ENCODE assay signal across 1 cellular context in the genomic region with DNA sequence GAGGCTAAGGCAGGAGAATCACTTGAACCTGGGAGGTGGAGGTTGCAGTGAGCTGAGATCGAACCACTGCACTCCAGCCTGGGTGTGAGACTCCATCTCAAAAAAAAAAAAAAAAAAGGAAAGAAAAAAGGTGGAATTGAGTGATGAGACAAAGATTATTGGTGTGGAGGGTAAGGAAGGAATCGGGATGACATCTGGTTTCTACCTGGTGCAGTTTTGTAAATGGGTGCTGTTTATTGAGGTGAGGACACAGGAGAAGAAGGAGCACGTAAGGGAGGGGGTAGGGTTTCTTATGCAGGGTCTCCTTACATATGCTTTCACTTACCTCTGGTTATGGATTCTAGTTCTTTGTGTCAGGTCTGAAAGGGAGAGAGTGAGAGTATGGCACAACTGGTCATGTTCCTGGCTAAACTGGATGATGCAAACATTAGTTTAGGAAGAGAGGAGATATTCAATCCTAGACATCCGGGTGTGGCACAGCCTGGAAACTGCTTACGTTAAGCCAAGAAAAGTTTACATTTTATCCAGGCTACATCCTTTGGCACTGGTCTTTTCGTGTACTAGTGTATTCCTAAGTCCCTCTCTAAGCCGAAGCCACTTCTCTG.
TF ChIP-seq lines count a peak whose summit lies in the region.

No MANE protein-coding gene starts in this region.

TF ChIP-seq in IMR-90, 13 proteins besides CTCF, POLR2A, EP300 and RAD21:
- TF ChIP-seq CEBPB (IDR thresholded peaks at IDR 0.05; ENCODE audit: low read depth, low read length): peak; percentile 79
- TF ChIP-seq FOS (IDR thresholded peaks at IDR 0.05; ENCODE audit: low read depth, low read length): no peak
